1 cellular context compared by ENCODE assay signal in the genomic region with DNA sequence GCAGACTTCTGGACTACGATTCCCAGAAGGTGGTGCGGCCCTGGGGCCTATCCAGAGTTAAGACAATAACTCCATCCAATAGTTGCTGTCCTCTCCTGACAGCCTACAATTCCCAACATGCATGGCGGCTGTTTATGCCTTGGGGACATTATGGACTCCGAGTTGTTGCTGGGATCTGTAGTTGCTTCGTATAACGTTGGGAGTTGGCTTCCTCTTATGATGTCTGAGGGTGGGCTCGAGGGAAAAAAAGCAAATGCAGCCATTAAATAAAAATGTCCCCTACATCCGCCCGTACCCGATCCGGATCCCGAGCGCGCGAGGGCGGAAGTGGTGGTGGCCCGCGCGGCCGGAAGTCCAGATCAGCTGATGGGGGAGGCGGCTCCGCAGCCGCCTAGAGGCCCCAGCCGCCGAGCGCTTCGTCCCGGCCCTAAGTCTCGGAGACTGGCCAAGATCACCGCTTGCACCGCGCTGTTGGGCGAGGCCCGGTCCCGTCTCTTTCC.
TF ChIP-seq lines count a peak whose summit lies in the region.

TSS of gene ZSWIM8 (plus strand) at position 386 of the 500 bp plus-strand sequence. CDS start 273 bp downstream, outside the sequence.

TF ChIP-seq in HepG2, 621 proteins besides CTCF, POLR2A, EP300 and RAD21 (continued from another document and continues in another):
- TF ChIP-seq ZNF574 (CRISPR knock-in tag; IDR thresholded peaks at IDR 0.05) = peak; percentile 83
- TF ChIP-seq, protein P1, sequence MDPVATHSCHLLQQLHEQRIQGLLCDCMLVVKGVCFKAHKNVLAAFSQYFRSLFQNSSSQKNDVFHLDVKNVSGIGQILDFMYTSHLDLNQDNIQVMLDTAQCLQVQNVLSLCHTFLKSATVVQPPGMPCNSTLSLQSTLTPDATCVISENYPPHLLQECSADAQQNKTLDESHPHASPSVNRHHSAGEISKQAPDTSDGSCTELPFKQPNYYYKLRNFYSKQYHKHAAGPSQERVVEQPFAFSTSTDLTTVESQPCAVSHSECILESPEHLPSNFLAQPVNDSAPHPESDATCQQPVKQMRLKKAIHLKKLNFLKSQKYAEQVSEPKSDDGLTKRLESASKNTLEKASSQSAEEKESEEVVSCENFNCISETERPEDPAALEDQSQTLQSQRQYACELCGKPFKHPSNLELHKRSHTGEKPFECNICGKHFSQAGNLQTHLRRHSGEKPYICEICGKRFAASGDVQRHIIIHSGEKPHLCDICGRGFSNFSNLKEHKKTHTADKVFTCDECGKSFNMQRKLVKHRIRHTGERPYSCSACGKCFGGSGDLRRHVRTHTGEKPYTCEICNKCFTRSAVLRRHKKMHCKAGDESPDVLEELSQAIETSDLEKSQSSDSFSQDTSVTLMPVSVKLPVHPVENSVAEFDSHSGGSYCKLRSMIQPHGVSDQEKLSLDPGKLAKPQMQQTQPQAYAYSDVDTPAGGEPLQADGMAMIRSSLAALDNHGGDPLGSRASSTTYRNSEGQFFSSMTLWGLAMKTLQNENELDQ (CRISPR knock-in tag; IDR thresholded peaks at IDR 0.05; ENCODE audit: borderline replicate concordance) = no peak
- no peak for TF ChIP-seq ZNF343 (CRISPR knock-in tag; IDR thresholded peaks at IDR 0.05)
- no peak for TF ChIP-seq ATF7-NPFF (CRISPR knock-in tag; IDR thresholded peaks at IDR 0.05; ENCODE audit: low read depth)
- TF ChIP-seq, protein P2, sequence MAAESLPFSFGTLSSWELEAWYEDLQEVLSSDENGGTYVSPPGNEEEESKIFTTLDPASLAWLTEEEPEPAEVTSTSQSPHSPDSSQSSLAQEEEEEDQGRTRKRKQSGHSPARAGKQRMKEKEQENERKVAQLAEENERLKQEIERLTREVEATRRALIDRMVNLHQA (CRISPR knock-in tag; IDR thresholded peaks at IDR 0.05) = no peak
- TF ChIP-seq NCOA2 (CRISPR knock-in tag; IDR thresholded peaks at IDR 0.05) = no peak
- TF ChIP-seq, protein P3, sequence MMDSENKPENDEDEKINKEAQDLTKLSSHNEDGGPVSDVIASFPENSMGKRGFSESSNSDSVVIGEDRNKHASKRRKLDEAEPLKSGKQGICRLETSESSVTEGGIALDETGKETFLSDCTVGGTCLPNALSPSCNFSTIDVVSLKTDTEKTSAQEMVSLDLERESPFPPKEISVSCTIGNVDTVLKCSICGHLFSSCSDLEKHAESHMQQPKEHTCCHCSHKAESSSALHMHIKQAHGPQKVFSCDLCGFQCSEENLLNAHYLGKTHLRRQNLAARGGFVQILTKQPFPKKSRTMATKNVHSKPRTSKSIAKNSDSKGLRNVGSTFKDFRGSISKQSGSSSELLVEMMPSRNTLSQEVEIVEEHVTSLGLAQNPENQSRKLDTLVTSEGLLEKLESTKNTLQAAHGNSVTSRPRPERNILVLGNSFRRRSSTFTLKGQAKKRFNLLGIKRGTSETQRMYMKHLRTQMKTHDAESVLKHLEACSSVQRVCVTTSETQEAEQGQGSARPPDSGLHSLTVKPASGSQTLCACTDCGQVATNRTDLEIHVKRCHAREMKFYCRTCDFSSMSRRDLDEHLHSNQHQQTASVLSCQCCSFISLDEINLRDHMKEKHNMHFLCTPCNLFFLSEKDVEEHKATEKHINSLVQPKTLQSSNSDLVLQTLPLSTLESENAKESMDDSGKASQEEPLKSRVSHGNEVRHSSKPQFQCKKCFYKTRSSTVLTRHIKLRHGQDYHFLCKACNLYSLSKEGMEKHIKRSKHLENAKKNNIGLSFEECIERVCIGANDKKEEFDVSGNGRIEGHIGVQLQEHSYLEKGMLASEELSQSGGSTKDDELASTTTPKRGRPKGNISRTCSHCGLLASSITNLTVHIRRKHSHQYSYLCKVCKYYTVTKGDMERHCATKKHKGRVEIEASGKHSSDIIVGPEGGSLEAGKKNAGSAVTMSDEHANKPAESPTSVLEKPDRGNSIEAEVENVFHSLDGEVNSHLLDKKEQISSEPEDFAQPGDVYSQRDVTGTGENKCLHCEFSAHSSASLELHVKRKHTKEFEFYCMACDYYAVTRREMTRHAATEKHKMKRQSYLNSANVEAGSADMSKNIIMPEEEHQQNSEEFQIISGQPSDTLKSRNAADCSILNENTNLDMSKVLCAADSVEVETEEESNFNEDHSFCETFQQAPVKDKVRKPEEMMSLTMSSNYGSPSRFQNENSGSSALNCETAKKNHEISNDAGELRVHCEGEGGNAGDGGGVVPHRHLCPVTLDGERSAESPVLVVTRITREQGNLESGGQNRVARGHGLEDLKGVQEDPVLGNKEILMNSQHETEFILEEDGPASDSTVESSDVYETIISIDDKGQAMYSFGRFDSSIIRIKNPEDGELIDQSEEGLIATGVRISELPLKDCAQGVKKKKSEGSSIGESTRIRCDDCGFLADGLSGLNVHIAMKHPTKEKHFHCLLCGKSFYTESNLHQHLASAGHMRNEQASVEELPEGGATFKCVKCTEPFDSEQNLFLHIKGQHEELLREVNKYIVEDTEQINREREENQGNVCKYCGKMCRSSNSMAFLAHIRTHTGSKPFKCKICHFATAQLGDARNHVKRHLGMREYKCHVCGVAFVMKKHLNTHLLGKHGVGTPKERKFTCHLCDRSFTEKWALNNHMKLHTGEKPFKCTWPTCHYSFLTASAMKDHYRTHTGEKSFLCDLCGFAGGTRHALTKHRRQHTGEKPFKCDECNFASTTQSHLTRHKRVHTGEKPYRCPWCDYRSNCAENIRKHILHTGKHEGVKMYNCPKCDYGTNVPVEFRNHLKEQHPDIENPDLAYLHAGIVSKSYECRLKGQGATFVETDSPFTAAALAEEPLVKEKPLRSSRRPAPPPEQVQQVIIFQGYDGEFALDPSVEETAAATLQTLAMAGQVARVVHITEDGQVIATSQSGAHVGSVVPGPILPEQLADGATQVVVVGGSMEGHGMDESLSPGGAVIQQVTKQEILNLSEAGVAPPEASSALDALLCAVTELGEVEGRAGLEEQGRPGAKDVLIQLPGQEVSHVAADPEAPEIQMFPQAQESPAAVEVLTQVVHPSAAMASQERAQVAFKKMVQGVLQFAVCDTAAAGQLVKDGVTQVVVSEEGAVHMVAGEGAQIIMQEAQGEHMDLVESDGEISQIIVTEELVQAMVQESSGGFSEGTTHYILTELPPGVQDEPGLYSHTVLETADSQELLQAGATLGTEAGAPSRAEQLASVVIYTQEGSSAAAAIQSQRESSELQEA (CRISPR knock-in tag; IDR thresholded peaks at IDR 0.05; ENCODE audit: not compliant biosample characterization) = no peak
- no peak for TF ChIP-seq NBN (conservative IDR thresholded peaks at IDR 0.05)
- TF ChIP-seq MEF2D (CRISPR knock-in tag; IDR thresholded peaks at IDR 0.05) = no peak
- TF ChIP-seq RFXANK (CRISPR knock-in tag; IDR thresholded peaks at IDR 0.05) = no peak
- no peak for TF ChIP-seq ZNF432 (CRISPR knock-in tag; IDR thresholded peaks at IDR 0.05; ENCODE audit: borderline replicate concordance)
- TF ChIP-seq AHR (CRISPR knock-in tag; IDR thresholded peaks at IDR 0.05) = no peak
- TF ChIP-seq BRD4 (CRISPR knock-in tag; IDR thresholded peaks at IDR 0.05) = no peak
- TF ChIP-seq ZNF619 (CRISPR knock-in tag; IDR thresholded peaks at IDR 0.05) = no peak
- TF ChIP-seq ZNF776 (CRISPR knock-in tag; IDR thresholded peaks at IDR 0.05) = no peak
- TF ChIP-seq SIX4 (CRISPR knock-in tag; IDR thresholded peaks at IDR 0.05) = no peak
- TF ChIP-seq MATR3 (CRISPR knock-in tag; IDR thresholded peaks at IDR 0.05) = no peak
- TF ChIP-seq, protein P4, sequence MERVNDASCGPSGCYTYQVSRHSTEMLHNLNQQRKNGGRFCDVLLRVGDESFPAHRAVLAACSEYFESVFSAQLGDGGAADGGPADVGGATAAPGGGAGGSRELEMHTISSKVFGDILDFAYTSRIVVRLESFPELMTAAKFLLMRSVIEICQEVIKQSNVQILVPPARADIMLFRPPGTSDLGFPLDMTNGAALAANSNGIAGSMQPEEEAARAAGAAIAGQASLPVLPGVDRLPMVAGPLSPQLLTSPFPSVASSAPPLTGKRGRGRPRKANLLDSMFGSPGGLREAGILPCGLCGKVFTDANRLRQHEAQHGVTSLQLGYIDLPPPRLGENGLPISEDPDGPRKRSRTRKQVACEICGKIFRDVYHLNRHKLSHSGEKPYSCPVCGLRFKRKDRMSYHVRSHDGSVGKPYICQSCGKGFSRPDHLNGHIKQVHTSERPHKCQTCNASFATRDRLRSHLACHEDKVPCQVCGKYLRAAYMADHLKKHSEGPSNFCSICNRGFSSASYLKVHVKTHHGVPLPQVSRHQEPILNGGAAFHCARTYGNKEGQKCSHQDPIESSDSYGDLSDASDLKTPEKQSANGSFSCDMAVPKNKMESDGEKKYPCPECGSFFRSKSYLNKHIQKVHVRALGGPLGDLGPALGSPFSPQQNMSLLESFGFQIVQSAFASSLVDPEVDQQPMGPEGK (CRISPR knock-in tag; IDR thresholded peaks at IDR 0.05) = peak; percentile 64
- no peak for TF ChIP-seq ZNF235 (CRISPR knock-in tag; IDR thresholded peaks at IDR 0.05; ENCODE audit: borderline replicate concordance)
- no peak for TF ChIP-seq ZMAT3 (CRISPR knock-in tag; conservative IDR thresholded peaks at IDR 0.05)
- TF ChIP-seq SMYD3 (CRISPR knock-in tag; IDR thresholded peaks at IDR 0.05) = no peak
- TF ChIP-seq PRMT3 (CRISPR knock-in tag; IDR thresholded peaks at IDR 0.05; ENCODE audit: borderline replicate concordance, low read depth) = no peak
- TF ChIP-seq DMAP1 (CRISPR knock-in tag; IDR thresholded peaks at IDR 0.05) = no peak
- no peak for TF ChIP-seq HOXA9 (CRISPR knock-in tag; IDR thresholded peaks at IDR 0.05; ENCODE audit: borderline replicate concordance)
- TF ChIP-seq, protein P5, sequence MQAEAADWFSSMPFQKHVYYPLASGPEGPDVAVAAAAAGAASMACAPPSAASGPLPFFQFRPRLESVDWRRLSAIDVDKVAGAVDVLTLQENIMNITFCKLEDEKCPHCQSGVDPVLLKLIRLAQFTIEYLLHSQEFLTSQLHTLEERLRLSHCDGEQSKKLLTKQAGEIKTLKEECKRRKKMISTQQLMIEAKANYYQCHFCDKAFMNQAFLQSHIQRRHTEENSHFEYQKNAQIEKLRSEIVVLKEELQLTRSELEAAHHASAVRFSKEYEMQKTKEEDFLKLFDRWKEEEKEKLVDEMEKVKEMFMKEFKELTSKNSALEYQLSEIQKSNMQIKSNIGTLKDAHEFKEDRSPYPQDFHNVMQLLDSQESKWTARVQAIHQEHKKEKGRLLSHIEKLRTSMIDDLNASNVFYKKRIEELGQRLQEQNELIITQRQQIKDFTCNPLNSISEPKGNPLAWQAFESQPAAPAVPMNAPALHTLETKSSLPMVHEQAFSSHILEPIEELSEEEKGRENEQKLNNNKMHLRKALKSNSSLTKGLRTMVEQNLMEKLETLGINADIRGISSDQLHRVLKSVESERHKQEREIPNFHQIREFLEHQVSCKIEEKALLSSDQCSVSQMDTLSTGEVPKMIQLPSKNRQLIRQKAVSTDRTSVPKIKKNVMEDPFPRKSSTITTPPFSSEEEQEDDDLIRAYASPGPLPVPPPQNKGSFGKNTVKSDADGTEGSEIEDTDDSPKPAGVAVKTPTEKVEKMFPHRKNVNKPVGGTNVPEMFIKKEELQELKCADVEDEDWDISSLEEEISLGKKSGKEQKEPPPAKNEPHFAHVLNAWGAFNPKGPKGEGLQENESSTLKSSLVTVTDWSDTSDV (CRISPR knock-in tag; IDR thresholded peaks at IDR 0.05) = no peak
- no peak for TF ChIP-seq ZNF879 (CRISPR knock-in tag; IDR thresholded peaks at IDR 0.05)
- TF ChIP-seq ZNF766 (CRISPR knock-in tag; IDR thresholded peaks at IDR 0.05; ENCODE audit: borderline replicate concordance) = peak; percentile 13; the same call in 1 of the 2 replicates
- TF ChIP-seq ZFYVE20 (CRISPR knock-in tag; IDR thresholded peaks at IDR 0.05; ENCODE audit: borderline replicate concordance, low read depth) = no peak
- no peak for TF ChIP-seq ZNF672 (CRISPR knock-in tag; IDR thresholded peaks at IDR 0.05)
- no peak for TF ChIP-seq ZNF788 (CRISPR knock-in tag; IDR thresholded peaks at IDR 0.05; ENCODE audit: borderline replicate concordance)
- no peak for TF ChIP-seq THYN1 (CRISPR knock-in tag; IDR thresholded peaks at IDR 0.05; ENCODE audit: borderline replicate concordance, low read depth)
- TF ChIP-seq TOPORS (CRISPR knock-in tag; IDR thresholded peaks at IDR 0.05) = no peak
- no peak for TF ChIP-seq ZNF503 (CRISPR knock-in tag; IDR thresholded peaks at IDR 0.05)
- TF ChIP-seq, protein P6, sequence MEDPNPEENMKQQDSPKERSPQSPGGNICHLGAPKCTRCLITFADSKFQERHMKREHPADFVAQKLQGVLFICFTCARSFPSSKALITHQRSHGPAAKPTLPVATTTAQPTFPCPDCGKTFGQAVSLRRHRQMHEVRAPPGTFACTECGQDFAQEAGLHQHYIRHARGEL (CRISPR knock-in tag; IDR thresholded peaks at IDR 0.05) = no peak
- no peak for TF ChIP-seq TSC22D2 (CRISPR knock-in tag; IDR thresholded peaks at IDR 0.05; ENCODE audit: borderline replicate concordance)
- TF ChIP-seq RBAK (CRISPR knock-in tag; IDR thresholded peaks at IDR 0.05) = no peak
- no peak for TF ChIP-seq ZNF530 (CRISPR knock-in tag; IDR thresholded peaks at IDR 0.05; ENCODE audit: low read depth)
